Comparison of ENCODE assay signal across 1 cellular context in genomic region chr11:59550368-59550841, GRCh38.
TF ChIP-seq lines count a peak whose summit lies in the region.

No MANE protein-coding gene starts in this region.

TF ChIP-seq in K562, 482 proteins besides CTCF, POLR2A, EP300 and RAD21 (continued from another document and continues in another):
- TF ChIP-seq HBP1 (CRISPR knock-in tag; IDR thresholded peaks at IDR 0.05) (no peak), TOE1 (IDR thresholded peaks at IDR 0.05; ENCODE audit: borderline replicate concordance) (no peak; the same call in 1 of the 2 replicates), TOE1 (CRISPR knock-in tag; IDR thresholded peaks at IDR 0.05; ENCODE audit: borderline replicate concordance, low read depth) (no peak), HNRNPK (IDR thresholded peaks at IDR 0.05; ENCODE audit: low read depth, low read length, poor library complexity, severe bottlenecking) (no peak), SRF (CRISPR knock-in tag; IDR thresholded peaks at IDR 0.05) (peak in 1 of 2 experiments; percentile 56; a peak in 1 of 4 replicates), ZNF134 (CRISPR knock-in tag; conservative IDR thresholded peaks at IDR 0.05) (no peak), HSF4 (CRISPR knock-in tag; IDR thresholded peaks at IDR 0.05; ENCODE audit: borderline replicate concordance) (no peak), CBFA2T2 (conservative IDR thresholded peaks at IDR 0.05) (no peak), FIP1L1 (IDR thresholded peaks at IDR 0.05; ENCODE audit: low read depth, low read length, poor library complexity, severe bottlenecking) (no peak), NR0B1 (IDR thresholded peaks at IDR 0.05; ENCODE audit: partially characterized antibody) (no peak), SAFB2 (IDR thresholded peaks at IDR 0.05; ENCODE audit: borderline replicate concordance, low read depth, low read length, severe bottlenecking) (no peak), NELFE (IDR thresholded peaks at IDR 0.05; ENCODE audit: insufficient read depth, insufficient read length) (no peak), SAFB (IDR thresholded peaks at IDR 0.05; ENCODE audit: borderline replicate concordance, low read depth, low read length) (no peak), CUX1 (CRISPR knock-in tag; IDR thresholded peaks at IDR 0.05) (no peak), STAT5B (CRISPR knock-in tag; IDR thresholded peaks at IDR 0.05) (no peak), ETV5 (CRISPR knock-in tag; IDR thresholded peaks at IDR 0.05; ENCODE audit: low read depth) (no peak; the same call in 1 of the 2 replicates), YY1 (IDR thresholded peaks at IDR 0.05; ENCODE audit: borderline replicate concordance in 1 of 3, control insufficient read depth in 1 of 3, extremely low read depth in 1 of 3, insufficient read depth in 3 of 3, insufficient read length in 1 of 3, insufficient replicate concordance in 2 of 3, low read depth in 1 of 3, low read length in 2 of 3) (peak in 2 of 3 experiments; percentile 73 to 78), ASH1L (IDR thresholded peaks at IDR 0.05; ENCODE audit: borderline replicate concordance, low read depth, partially characterized antibody) (no peak), ILK (tag; IDR thresholded peaks at IDR 0.05; ENCODE audit: borderline replicate concordance, low read depth) (no peak), ZNF766 (CRISPR knock-in tag; conservative IDR thresholded peaks at IDR 0.05) (peak; percentile 76), FOS (IDR thresholded peaks at IDR 0.05; ENCODE audit: extremely low read depth, insufficient read length) (no peak), PHB2 (IDR thresholded peaks at IDR 0.05; ENCODE audit: low read depth) (no peak), TFAM (CRISPR knock-in tag; conservative IDR thresholded peaks at IDR 0.05) (no peak), ZNF79 (CRISPR knock-in tag; IDR thresholded peaks at IDR 0.05; ENCODE audit: low read depth) (no peak), CBX5 (IDR thresholded peaks at IDR 0.05; ENCODE audit: borderline replicate concordance, low read depth) (no peak), PPARD (CRISPR knock-in tag; IDR thresholded peaks at IDR 0.05) (no peak), SPI1 (IDR thresholded peaks at IDR 0.05; ENCODE audit: borderline replicate concordance, low read depth, low read length) (no peak), ZNF436 (CRISPR knock-in tag; IDR thresholded peaks at IDR 0.05) (no peak), PML (IDR thresholded peaks at IDR 0.05; ENCODE audit: low read length) (peak; percentile 52), RFX7 (CRISPR knock-in tag; IDR thresholded peaks at IDR 0.05) (no peak), ELK1 (CRISPR knock-in tag; IDR thresholded peaks at IDR 0.05) (no peak), TSC22D4 (tag; IDR thresholded peaks at IDR 0.05) (no peak), THRB (CRISPR knock-in tag; conservative IDR thresholded peaks at IDR 0.05) (no peak; the same call in 1 of the 2 replicates), NCOA4 (IDR thresholded peaks at IDR 0.05; ENCODE audit: partially characterized antibody) (no peak), CTBP1 (IDR thresholded peaks at IDR 0.05; ENCODE audit: borderline replicate concordance) (peak; percentile 96), SMC3 (conservative IDR thresholded peaks at IDR 0.05; ENCODE audit: insufficient read depth, low read depth, low read length) (no peak), HCFC1 (IDR thresholded peaks at IDR 0.05; ENCODE audit: low read depth, low read length) (peak; percentile 17; the same call in 1 of the 2 replicates), PHB (CRISPR knock-in tag; IDR thresholded peaks at IDR 0.05) (no peak), TAF9B (IDR thresholded peaks at IDR 0.05; ENCODE audit: partially characterized antibody) (peak; percentile 9), MCM7 (IDR thresholded peaks at IDR 0.05) (no peak), LARP7 (IDR thresholded peaks at IDR 0.05) (peak; percentile 46; the same call in 1 of the 2 replicates), ATF6 (CRISPR knock-in tag; IDR thresholded peaks at IDR 0.05) (no peak), MEF2A (IDR thresholded peaks at IDR 0.05; ENCODE audit: control insufficient read depth, low read depth, low read length) (peak; percentile 51; the same call in 1 of the 2 replicates), HOXB6 (CRISPR knock-in tag; IDR thresholded peaks at IDR 0.05; ENCODE audit: borderline replicate concordance) (no peak), ATF2 (CRISPR knock-in tag; IDR thresholded peaks at IDR 0.05) (no peak)
